Comparison of ENCODE assay signal across 11 cellular contexts in genomic region chr20:11588875-11589274, GRCh38.
"Had no signal": no experiment of that assay in that cellular context is flagged by ENCODE, and none has a peak within 500 bp of the region (broad histone marks: within the 10 kb centered on the region; RNA-seq: fewer than 3 reads in every experiment).

No MANE protein-coding gene starts in this region.

- DNase-seq: GM23248, GOT3, H7, H9, HCEC 1CT, HFFc6 had no signal

- ATAC-seq: GM23338, HCT116 had no signal

- FAIRE-seq: H1, H54 had no signal

- H3K36me3 ChIP-seq: HAP-1 had no signal

- H2AFZ ChIP-seq: GM23248, GM23338 had no signal

- H3K4me1 ChIP-seq: HAP-1 had no signal

- H3K9me3 ChIP-seq: HAP-1 had no signal

- H3K4me3 ChIP-seq: GM23248, GM23338, HAP-1 had no signal

- H3K4me2 ChIP-seq: GM23338 had no signal

- H3K27ac ChIP-seq: GM23248 had no signal

- H3K9ac ChIP-seq: GM23248 had no signal
